In the genomic region with DNA sequence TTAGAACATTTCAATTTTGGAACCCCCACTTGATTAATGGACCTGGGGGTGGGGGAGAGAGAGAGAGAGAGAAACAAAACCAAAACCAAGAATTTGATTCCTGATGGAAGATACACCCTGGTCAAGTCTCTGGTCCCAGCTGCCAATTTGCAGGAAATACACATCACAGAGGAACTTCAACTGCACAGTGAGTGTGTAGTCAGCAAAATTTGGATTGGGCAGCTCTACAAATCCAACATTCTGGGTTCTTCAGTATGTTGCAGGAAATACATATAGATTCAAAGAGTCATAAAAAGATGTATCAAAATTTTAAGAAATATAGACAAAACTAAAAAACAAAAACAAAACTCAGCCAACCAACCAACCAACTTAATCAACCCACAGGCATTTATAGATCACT, we compare ENCODE assay signal across 36 cellular contexts. TPM values are rescaled to one million over a fixed set of nuclear protein-coding genes. Genes with fewer than 3 reads are reported as not detected.
A peak's percentile ranks its signal among the peaks of the same experiment; 100 is the strongest.
DNase-seq lines count a peak whose midpoint lies in the region; ATAC-seq, FAIRE-seq and TF ChIP-seq lines count a peak whose summit lies in the region.
"Had no signal": no experiment of that assay in that cellular context is flagged by ENCODE, and none has a peak within 500 bp of the region (broad histone marks: within the 10 kb centered on the region; RNA-seq: fewer than 3 reads in every experiment).

No MANE protein-coding gene starts in this region.

- H3K27ac ChIP-seq in HepG2 (ENCODE audit: extremely low read length, insufficient read depth, low read length) (no peak overlapping the region), right lobe of liver (no peak overlapping the region), A549 (no peak overlapping the region), K562 (ENCODE audit: extremely low read depth, low read depth, low read length) (no peak overlapping the region)
- no peak overlapping the region for H3K27ac ChIP-seq in naive thymus-derived CD4-positive, alpha-beta T cell (ENCODE audit: low read depth, low read length)
- H3K27ac ChIP-seq: 22Rv1; BLaER1; BLaER1 treated with 17β-estradiol and CSF1 and Interleukin-3, amounts not matched to agents 10 nM and 100 nM; C4-2B had no signal

- H2AFZ ChIP-seq in HepG2 (ENCODE audit: low read length) = no peak overlapping the region
- no peak overlapping the region for H2AFZ ChIP-seq in K562 (ENCODE audit: low read depth, low read length)

- DNase-seq in HepG2 (ENCODE audit: low spot score) = no peak
- no peak for DNase-seq in right lobe of liver
- no peak for DNase-seq in A549 (ENCODE audit: low read depth in 1 of 2, low spot score in 1 of 2)
- no peak for DNase-seq in K562 (ENCODE audit: extremely low read depth in 1 of 4, low spot score in 3 of 4)
- no peak for DNase-seq in neural crest cell (ENCODE audit: low read depth, low spot score)
- DNase-seq in naive thymus-derived CD4-positive, alpha-beta T cell = no peak
- no peak for DNase-seq in NCI-H1048 (lab: John Stamatoyannopoulos, UW)
- DNase-seq: 8988T; ACHN; AML-193; BE2C; C1 segment of cervical spinal cord; Caco-2; Calu3; CD4-positive, alpha-beta memory T cell; CD4-positive, alpha-beta T cell; CD4-positive, CD25-positive, alpha-beta regulatory T cell; CD8-positive, alpha-beta memory T cell; CD8-positive, alpha-beta T cell; COR-L47; DMS 273 treated with DMSO at 0.1 percent for 48 hours; DMS153; DMS53; DMS79; DMS79 treated with DMSO at 0.1 percent for 48 hours; DND-41; EL had no signal

- H3K27me3 Mint-ChIP-seq in neural crest cell (ENCODE audit: low read depth) = no peaks in the 10 kb centered on the region
- no peaks in the 10 kb centered on the region for H3K27me3 Mint-ChIP-seq in naive thymus-derived CD4-positive, alpha-beta T cell
- H3K27me3 Mint-ChIP-seq: CD4-positive, alpha-beta T cell had no signal

- H3K4me3 ChIP-seq in HepG2 (replicated peaks in 1 of 3; ENCODE audit: insufficient read depth in 1 of 3, low read depth in 2 of 3, low read length in 3 of 3) (no peak overlapping the region), right lobe of liver (no peak overlapping the region), A549 (no peak overlapping the region), K562 (no peak overlapping the region)
- no peak overlapping the region for H3K4me3 ChIP-seq in naive thymus-derived CD4-positive, alpha-beta T cell (ENCODE audit: low read length)
- H3K4me3 ChIP-seq: BLaER1; BLaER1 treated with 17β-estradiol and CSF1 and Interleukin-3, amounts not matched to agents 10 nM and 100 nM had no signal

- H3K9me3 ChIP-seq in HepG2 (ENCODE audit: low read length) = no peaks in the 10 kb centered on the region
- H3K9me3 ChIP-seq in right lobe of liver = no peaks in the 10 kb centered on the region
- no peaks in the 10 kb centered on the region; the same call in 2 of the 3 replicates for H3K9me3 ChIP-seq in A549
- no peaks in the 10 kb centered on the region for H3K9me3 ChIP-seq in K562 (replicated peaks; ENCODE audit: control insufficient read depth, insufficient read depth, low read depth, low read length)
- H3K9me3 ChIP-seq in naive thymus-derived CD4-positive, alpha-beta T cell (ENCODE audit: control insufficient read depth in 2 of 3, low read length in 3 of 3) = no peaks in the 10 kb centered on the region
- H3K9me3 ChIP-seq: BE2C, BLaER1, Caco-2 had no signal

- in situ Hi-C loops in HepG2 (cut with HindIII; ENCODE audit: extremely low pct_ligation_motif_present, low pct_unique_long_range_greater_than_20kb) (no loop called here), K562 (cut with MboI) (no loop called here)

- TF ChIP-seq RAD21 in HepG2 (CRISPR knock-in tag; IDR thresholded peaks at IDR 0.05) (no peak), A549 (conservative IDR thresholded peaks at IDR 0.05 in 1 of 2, IDR thresholded peaks at IDR 0.05 in 1 of 2) (no peak), K562 (CRISPR knock-in tag; conservative IDR thresholded peaks at IDR 0.05 in 1 of 2, IDR thresholded peaks at IDR 0.05 in 1 of 2) (no peak)

- peaks cover 4% of the 10 kb centered on the region for H3K9me3 Mint-ChIP-seq in neural crest cell
- peaks cover 0 to 10% (median 4%) of the 10 kb centered on the region in 11 donors for H3K9me3 Mint-ChIP-seq in naive thymus-derived CD4-positive, alpha-beta T cell
- H3K9me3 Mint-ChIP-seq: CD4-positive, alpha-beta T cell; CD8-positive, alpha-beta T cell had no signal

- no peaks in the 10 kb centered on the region for H3K4me1 Mint-ChIP-seq in neural crest cell
- H3K4me1 Mint-ChIP-seq in naive thymus-derived CD4-positive, alpha-beta T cell = no peaks in the 10 kb centered on the region
- H3K4me1 Mint-ChIP-seq: B cell; CD14-positive monocyte; CD4-positive, alpha-beta memory T cell; CD4-positive, CD25-positive, alpha-beta regulatory T cell; CD8-positive, alpha-beta memory T cell had no signal

- H3K27me3 ChIP-seq in HepG2 (ENCODE audit: control insufficient read depth in 1 of 2, insufficient read depth in 2 of 2, low read length in 2 of 2) (peaks cover 0 to 2% of the 10 kb centered on the region in 2 experiments; a peak in 3 of 5 replicates), right lobe of liver (no peaks in the 10 kb centered on the region), K562 (ENCODE audit: control insufficient read depth in 2 of 2, insufficient read depth in 2 of 2, low read length in 2 of 2) (peaks cover 13 to 21% of the 10 kb centered on the region in 2 experiments; a peak in 4 of 5 replicates)
- H3K27me3 ChIP-seq in naive thymus-derived CD4-positive, alpha-beta T cell (ENCODE audit: control insufficient read depth in 2 of 2, insufficient read depth in 2 of 2, low read length in 2 of 2) = no peaks in the 10 kb centered on the region
- H3K27me3 ChIP-seq: BE2C; BLaER1; BLaER1 treated with 17β-estradiol and CSF1 and Interleukin-3, amounts not matched to agents 10 nM and 100 nM had no signal

- CTCF ChIA-PET in HepG2 (lab: Yijun Ruan, JAX; ENCODE audit: low intra/inter-chr PET ratio, low total read pairs) (no interaction called here), A549 (lab: Yijun Ruan, JAX) (interaction anchor here (1.1 kb wide), 2 partner anchors 8 to 126 kb away, joined by 3 to 4 read pairs; no protein-coding TSS in a partner anchor), K562 (lab: Yijun Ruan, JAX; ENCODE audit: low intra/inter-chr PET ratio) (no interaction called here)
- CTCF ChIA-PET in naive thymus-derived CD4-positive, alpha-beta T cell (lab: Charles Lee) = no interaction called here

- H3K4me2 ChIP-seq in HepG2 (ENCODE audit: low read depth, low read length) (no peak overlapping the region), A549 (no peak overlapping the region), K562 (ENCODE audit: insufficient read depth, low read length) (no peak overlapping the region)
- H3K4me2 ChIP-seq: BLaER1; BLaER1 treated with 17β-estradiol and CSF1 and Interleukin-3, amounts not matched to agents 10 nM and 100 nM had no signal

- no TSS peak for BruUV-seq in HepG2 (replicated peaks; lab: Mats Ljungman, UMichigan)
- no TSS peak for BruUV-seq in K562 (replicated peaks; lab: Mats Ljungman, UMichigan)

- no peak for TF ChIP-seq CTCF in HepG2 (CRISPR knock-in tag; IDR thresholded peaks at IDR 0.05)
- TF ChIP-seq CTCF in right lobe of liver (IDR thresholded peaks at IDR 0.05) = no peak
- no peak for TF ChIP-seq CTCF in A549 (IDR thresholded peaks at IDR 0.05)
- no peak for TF ChIP-seq CTCF in K562 (IDR thresholded peaks at IDR 0.05 in 2 of 3, conservative IDR thresholded peaks at IDR 0.05 in 1 of 3; ENCODE audit: insufficient read depth in 2 of 3, low read depth in 1 of 3, low read length in 3 of 3)
- no peak for TF ChIP-seq CTCF in neural crest cell (conservative IDR thresholded peaks at IDR 0.05)

- no peaks in the 10 kb centered on the region for H3K79me2 ChIP-seq in HepG2 (ENCODE audit: insufficient read depth, low read length)
- H3K79me2 ChIP-seq in K562 (ENCODE audit: control insufficient read depth, insufficient read depth, low read length) = no peaks in the 10 kb centered on the region

- ATAC-seq in HepG2 (no peak), right lobe of liver (no peak), A549 (no peak), K562 (no peak), HG03521 (IDR thresholded peaks at IDR 0.05; ENCODE audit: unreplicated experiment) (no peak)
- no peak for ATAC-seq in naive thymus-derived CD4-positive, alpha-beta T cell
- ATAC-seq: CD8-positive, alpha-beta T cell had no signal

- no peaks in the 10 kb centered on the region for H3K36me3 ChIP-seq in HepG2 (replicated peaks in 1 of 2; ENCODE audit: control insufficient read depth in 1 of 2, insufficient read depth in 2 of 2, low read length in 2 of 2)
- H3K36me3 ChIP-seq in right lobe of liver = no peaks in the 10 kb centered on the region
- H3K36me3 ChIP-seq in K562 (ENCODE audit: control insufficient read depth, insufficient read depth, low read length) = no peaks in the 10 kb centered on the region
- no peaks in the 10 kb centered on the region for H3K36me3 ChIP-seq in naive thymus-derived CD4-positive, alpha-beta T cell (ENCODE audit: control insufficient read depth in 2 of 3, insufficient read depth in 3 of 3, low read length in 3 of 3)
- H3K36me3 ChIP-seq: BE2C; BLaER1; BLaER1 treated with 17β-estradiol and CSF1 and Interleukin-3, amounts not matched to agents 10 nM and 100 nM had no signal

- TF ChIP-seq POLR2A in HepG2 (IDR thresholded peaks at IDR 0.05; ENCODE audit: insufficient read depth in 1 of 2, low read depth in 2 of 2, low read length in 2 of 2) (no peak), right lobe of liver (IDR thresholded peaks at IDR 0.05) (no peak), A549 (IDR thresholded peaks at IDR 0.05; ENCODE audit: low read length) (no peak), K562 (conservative IDR thresholded peaks at IDR 0.05) (no peak)

- TF ChIP-seq EP300 in HepG2 (IDR thresholded peaks at IDR 0.05; ENCODE audit: low read depth in 2 of 2, low read length in 2 of 2) (no peak), HepG2 (CRISPR knock-in tag; IDR thresholded peaks at IDR 0.05; ENCODE audit: borderline replicate concordance) (no peak), A549 (IDR thresholded peaks at IDR 0.05) (no peak), K562 (IDR thresholded peaks at IDR 0.05; ENCODE audit: low read length) (no peak)

- intact Hi-C loops in HepG2 (cut with micrococcal nuclease; ENCODE audit: unreplicated experiment) = no loop called here
- intact Hi-C loops in right lobe of liver (cut with DNase I) = no loop called here
- intact Hi-C loops in K562 (cut with micrococcal nuclease) = no loop called here
- intact Hi-C loops in naive thymus-derived CD4-positive, alpha-beta T cell (cut with micrococcal nuclease) = no loop called here

- FAIRE-seq in HepG2 (lab: Jason Lieb, UNC) (no peak), A549 (lab: Jason Lieb, UNC) (no peak), K562 (lab: Jason Lieb, UNC) (no peak)
- FAIRE-seq: A204.1, D721Med had no signal

- H3K9me1 ChIP-seq in K562 (ENCODE audit: control insufficient read depth, insufficient read depth, low read length) = no peaks in the 10 kb centered on the region

- H4K20me1 ChIP-seq in HepG2 (ENCODE audit: insufficient read depth, low read length) (no peaks in the 10 kb centered on the region), K562 (replicated peaks; ENCODE audit: control insufficient read depth, insufficient read depth, low read length) (no peaks in the 10 kb centered on the region; the same call in 1 of the 2 replicates)
- H4K20me1 ChIP-seq: BLaER1; BLaER1 treated with 17β-estradiol and CSF1 and Interleukin-3, amounts not matched to agents 10 nM and 100 nM had no signal

- H3K4me1 ChIP-seq in HepG2 (ENCODE audit: insufficient read depth, low read length) = no peaks in the 10 kb centered on the region
- H3K4me1 ChIP-seq in right lobe of liver = no peaks in the 10 kb centered on the region
- H3K4me1 ChIP-seq in A549 = no peaks in the 10 kb centered on the region
- peaks cover 0 to 2% of the 10 kb centered on the region in 2 experiments; a peak in 1 of 5 replicates for H3K4me1 ChIP-seq in K562 (replicated peaks in 1 of 2; ENCODE audit: control insufficient read depth in 2 of 2, insufficient read depth in 2 of 2, low read length in 2 of 2)
- no peaks in the 10 kb centered on the region for H3K4me1 ChIP-seq in naive thymus-derived CD4-positive, alpha-beta T cell (ENCODE audit: control insufficient read depth in 2 of 2, insufficient read depth in 2 of 2, low read length in 2 of 2)
- H3K4me1 ChIP-seq: BE2C; BLaER1; BLaER1 treated with 17β-estradiol and CSF1 and Interleukin-3, amounts not matched to agents 10 nM and 100 nM; Caco-2 had no signal

- no peak overlapping the region for H3K4me3 Mint-ChIP-seq in neural crest cell
- H3K4me3 Mint-ChIP-seq in naive thymus-derived CD4-positive, alpha-beta T cell = no peak overlapping the region
- H3K4me3 Mint-ChIP-seq: B cell; CD14-positive monocyte; CD4-positive, alpha-beta memory T cell; CD4-positive, alpha-beta T cell; CD8-positive, alpha-beta memory T cell; CD8-positive, alpha-beta T cell had no signal

- no peaks in the 10 kb centered on the region for H3K36me3 Mint-ChIP-seq in neural crest cell (ENCODE audit: low read depth)
- peaks cover 0 to 7% (median 3%) of the 10 kb centered on the region in 5 donors for H3K36me3 Mint-ChIP-seq in naive thymus-derived CD4-positive, alpha-beta T cell
- H3K36me3 Mint-ChIP-seq: CD8-positive, alpha-beta memory T cell; CD8-positive, alpha-beta T cell had no signal

- H3K9ac ChIP-seq in HepG2 (ENCODE audit: insufficient read depth, low read depth, low read length) = no peak overlapping the region
- H3K9ac ChIP-seq in K562 (ENCODE audit: insufficient read depth in 1 of 2, low read depth in 2 of 2, low read length in 2 of 2) = no peak overlapping the region
- H3K9ac ChIP-seq: BLaER1; BLaER1 treated with 17β-estradiol and CSF1 and Interleukin-3, amounts not matched to agents 10 nM and 100 nM had no signal

- peak overlapping the region; percentile 72 for H3K27ac Mint-ChIP-seq in neural crest cell (ENCODE audit: unreplicated experiment)
- H3K27ac Mint-ChIP-seq in naive thymus-derived CD4-positive, alpha-beta T cell = no peak overlapping the region
- H3K27ac Mint-ChIP-seq: B cell; CD14-positive monocyte; CD4-positive, alpha-beta memory T cell; CD4-positive, alpha-beta T cell; CD4-positive, CD25-positive, alpha-beta regulatory T cell; CD8-positive, alpha-beta T cell had no signal

- POLR2A ChIA-PET in HepG2 (lab: Yijun Ruan, JAX) (no interaction called here), A549 (lab: Yijun Ruan, JAX) (no interaction called here), K562 (lab: Yijun Ruan, JAX) (interaction anchor here (0.5 to 1.0 kb wide), 2 partner anchors 16 to 195 kb away, joined by 3 read pairs; partner anchors contain the start of gene TMED2)
- POLR2A ChIA-PET in naive thymus-derived CD4-positive, alpha-beta T cell (lab: Charles Lee) = no interaction called here

RNA-seq across cellular contexts. Expression of gene DNAH10, which starts 17.4 kb away (rescaled TPM):
- total RNA-seq in HepG2 (2016; rRNA removed; fragmentation: Illumina TruSeq; extraction: Trizol) = 0.02 and 0.06 TPM in 2 replicates
- total RNA-seq in HepG2 (2016; cell fraction: cytosol; rRNA removed; fragmentation: Illumina TruSeq; extraction: Trizol; ENCODE audit: low read depth) = under 0.01 and 0.09 TPM in 2 replicates
- total RNA-seq in HepG2 (2016; cell fraction: insoluble cytoplasmic fraction; rRNA removed; fragmentation: Illumina TruSeq; extraction: Trizol) = 0.04 and 0.10 TPM in 2 replicates
- total RNA-seq in HepG2 (2016; cell fraction: membrane; rRNA removed; fragmentation: Illumina TruSeq; extraction: Trizol) = 0.06 TPM in 1 of 2 replicates, not detected in the other
- 0.03 and 0.31 TPM in 2 replicates for total RNA-seq in HepG2 (2016; cell fraction: nucleus; rRNA removed; fragmentation: Illumina TruSeq; extraction: Trizol)
- polyA plus RNA-seq in HepG2 (2011; rRNA removed) = 0.01 and 0.08 TPM in 2 replicates
- polyA plus RNA-seq in HepG2 (2011; cell fraction: cytosol; rRNA removed) = 0.01 and 0.04 TPM in 2 replicates
- 0.10 and 0.12 TPM in 2 replicates for polyA plus RNA-seq in HepG2 (2011; cell fraction: nucleus; rRNA removed)
- 0.08 and 0.23 TPM in 2 replicates for polyA plus RNA-seq in HepG2 (2012)
- not detected in 2 replicates for polyA plus RNA-seq in HepG2 (2016; cell fraction: cytosol; fragmentation: Illumina TruSeq; extraction: Trizol; ENCODE audit: low read depth)
- not detected in 2 replicates for polyA plus RNA-seq in HepG2 (2016; cell fraction: insoluble cytoplasmic fraction; fragmentation: Illumina TruSeq; extraction: Trizol; ENCODE audit: low read depth)
- polyA plus RNA-seq in HepG2 (2016; cell fraction: membrane; fragmentation: Illumina TruSeq; extraction: Trizol; ENCODE audit: low read depth) = not detected in 2 replicates
- not detected in 2 replicates for polyA plus RNA-seq in HepG2 (2016; cell fraction: nucleus; fragmentation: Illumina TruSeq; extraction: Trizol; ENCODE audit: insufficient read depth, low read depth)
- polyA minus RNA-seq in HepG2 (2011; rRNA and poly(A)+ RNA removed; ENCODE audit: low replicate concordance) = under 0.01 and 0.02 TPM in 2 replicates
- not detected in 2 replicates for polyA minus RNA-seq in HepG2 (2011; cell fraction: cytosol; rRNA and poly(A)+ RNA removed)
- polyA minus RNA-seq in HepG2 (2011; cell fraction: nucleus; rRNA and poly(A)+ RNA removed) = under 0.01 and 0.25 TPM in 2 replicates
- under 1 TPM in 5 of 6 experiments, not detected in 1; under 0.01 to 0.40 (median 0.16) TPM for total RNA-seq in right lobe of liver
- 0.36 and 0.39 TPM in 2 replicates for polyA plus RNA-seq in A549 (2011; rRNA removed)
- polyA plus RNA-seq in A549 (2012; cell fraction: cytosol; rRNA removed) = 0.12 and 0.21 TPM in 2 replicates
- polyA plus RNA-seq in A549 (2012; cell fraction: nucleus; rRNA removed) = 0.25 and 0.32 TPM in 2 replicates
- 0.14 to 0.37 TPM (median 0.37 TPM) in 3 replicates for polyA plus RNA-seq in A549 (2017; fragmentation: RNase III; extraction: RNeasy Plus Mini Kit Qiagen cat#74134 plus additional on column Dnase treatment)
- 0.88 and 1.1 TPM in 2 replicates for polyA minus RNA-seq in A549 (2011; rRNA and poly(A)+ RNA removed)
- 0.16 and 0.46 TPM in 2 replicates for total RNA-seq in K562 (2011; cell fraction: chromatin; rRNA removed; ENCODE audit: low replicate concordance)
- under 0.01 and 0.13 TPM in 2 replicates for total RNA-seq in K562 (2011; cell fraction: nucleolus; rRNA removed)
- 0.07 TPM in 1 of 2 replicates, not detected in the other for total RNA-seq in K562 (2011; cell fraction: nucleoplasm; rRNA removed)
- 0.05 and 0.08 TPM in 2 replicates for total RNA-seq in K562 (2014; rRNA removed)
- total RNA-seq in K562 (2014; rRNA removed; fragmentation: Illumina TruSeq; extraction: Trizol) = 0.03 and 0.04 TPM in 2 replicates
- 0.04 TPM in 2 replicates for total RNA-seq in K562 (2015; rRNA removed; fragmentation: Illumina TruSeq; extraction: Trizol)
- total RNA-seq in K562 (2021) = 0.04 and 0.07 TPM in 2 replicates
- polyA plus RNA-seq in K562 (2011; rRNA removed) = 0.01 and 0.06 TPM in 2 replicates
- polyA plus RNA-seq in K562 (2011; cell fraction: cytosol; rRNA removed) = under 0.01 TPM in 1 of 2 replicates, not detected in the other
- 0.15 and 0.26 TPM in 2 replicates for polyA plus RNA-seq in K562 (2011; cell fraction: nucleus; rRNA removed)
- 0.07 and 0.54 TPM in 2 replicates for polyA plus RNA-seq in K562 (2012)
- 0.01 TPM in 2 replicates for polyA plus RNA-seq in K562 (2014; fragmentation: Illumina TruSeq; extraction: Trizol)
- under 1 TPM in 1 of 2 experiments, not detected in 1; 0.01 TPM for polyA plus RNA-seq in K562 (2014; fragmentation: Nextera tagmentation; extraction: Ambion mirVana)
- polyA plus RNA-seq in K562 (2014; rRNA removed) = 0.01 TPM in 1 of 2 replicates, not detected in the other
- 0.07 and 0.18 TPM in 2 replicates for polyA minus RNA-seq in K562 (2011; rRNA and poly(A)+ RNA removed)
- polyA minus RNA-seq in K562 (2011; cell fraction: cytosol; rRNA and poly(A)+ RNA removed) = not detected in 2 replicates
- polyA minus RNA-seq in K562 (2011; cell fraction: nucleus; rRNA and poly(A)+ RNA removed) = 0.11 and 0.13 TPM in 2 replicates
- 1.1 and 2.0 TPM in 2 replicates for total RNA-seq in neural crest cell
- total RNA-seq in naive thymus-derived CD4-positive, alpha-beta T cell = under 1 TPM; 0.05 to 0.50 (median 0.11) TPM
- under 1 TPM; 0.06 to 0.07 TPM for polyA plus RNA-seq in naive thymus-derived CD4-positive, alpha-beta T cell
- polyA plus RNA-seq: CD14-positive monocyte; CD8-positive, alpha-beta memory T cell had no signal

Comparison
In these comparisons a context has a peak if more than half of its experiments do, and no peak if none do; other contexts are left out.
1. Of the 241 proteins assayed by ChIP-seq in both HepG2 and K562: peak only in HepG2: MAFF and MAFK; only in K562: MAFG; in both: none; in neither: 238.